21 cellular contexts compared by ENCODE assay signal in the genomic region with DNA sequence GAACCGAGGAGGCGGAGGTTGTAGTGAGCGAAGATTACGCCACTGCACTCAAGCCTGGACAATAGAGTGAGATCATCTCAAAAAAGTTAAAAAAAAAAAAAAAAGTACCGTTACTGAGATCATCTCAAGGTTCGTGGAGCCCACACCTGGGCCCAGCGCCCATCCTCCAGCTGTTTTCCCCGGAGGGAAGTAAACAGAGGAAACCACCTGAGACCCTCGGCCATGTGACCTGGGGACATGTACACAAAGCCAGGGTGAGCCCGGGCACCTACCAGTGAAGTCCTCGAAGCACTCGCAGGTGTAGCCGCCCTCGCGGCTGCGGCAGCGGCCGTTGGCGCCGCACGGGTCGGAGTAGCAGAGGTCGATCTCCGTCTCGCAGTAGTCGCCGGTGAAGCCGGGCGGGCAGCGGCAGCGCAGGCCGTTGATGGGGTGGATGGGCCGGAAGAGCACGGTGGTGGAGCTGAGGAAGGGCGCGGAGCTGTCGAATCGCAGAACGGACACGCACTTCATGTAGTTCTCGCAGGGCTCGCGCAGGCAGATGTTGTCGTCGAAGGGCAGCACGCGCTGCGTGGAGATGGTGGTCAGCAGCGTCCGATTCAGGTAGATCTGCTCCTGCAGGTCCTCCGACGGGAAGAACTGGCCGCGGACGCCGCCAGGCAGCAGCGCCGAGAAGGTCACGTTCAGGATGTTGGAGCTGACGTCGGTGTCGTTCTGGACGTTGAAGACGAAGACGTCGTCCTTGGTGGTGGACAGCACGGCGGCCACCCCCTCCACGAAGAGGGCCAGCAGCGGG.
"Had no signal": no experiment of that assay in that cellular context is flagged by ENCODE, and none has a peak within 500 bp of the region (broad histone marks: within the 10 kb centered on the region; RNA-seq: fewer than 3 reads in every experiment).

No MANE protein-coding gene starts in this region.

- H3K9me3 ChIP-seq: mucosa of descending colon, ovary, psoas muscle, tibial artery, vagina had no signal

- H3K4me1 ChIP-seq: psoas muscle, tibial artery had no signal

- H3K4me3 Mint-ChIP-seq: activated CD4-positive, alpha-beta memory T cell treated with anti-CD3 and anti-CD28 coated beads for 36 hours; activated naive CD8-positive, alpha-beta T cell; activated T-helper 1 cell treated with anti-CD3 and anti-CD28 coated beads, Interleukin-12 subunit alpha, Interleukin-12 subunit beta, Interleukin-2, Interleukin-4 antibody, amounts not matched to agents 30 ng/mL and 10 ng/mL and 1 ng/mL, durations not matched to agents 14 hours and 24 hours and 36 hours; naive B cell; T-helper 2 cell treated with Interferon-gamma antibody and Interleukin-4, amounts not matched to agents 5 μg/mL and 100 μg/mL, for 36 hours; WTC11 had no signal

- ATAC-seq: left ventricle myocardium superior; mucosa of descending colon; psoas muscle; stimulated activated naive CD8-positive, alpha-beta T cell treated with anti-CD3 and anti-CD28 coated beads, Interleukin-15, Interleukin-2, amounts not matched to agents 100 U/mL and 50 U/mL, for 24 hours; WTC11 had no signal

- H3K36me3 Mint-ChIP-seq: activated CD4-positive, alpha-beta memory T cell treated with anti-CD3 and anti-CD28 coated beads for 36 hours; activated naive CD8-positive, alpha-beta T cell; naive B cell; WTC11 had no signal

- H3K4me1 Mint-ChIP-seq: WTC11 had no signal

- H3K9me3 Mint-ChIP-seq: activated CD4-positive, alpha-beta memory T cell treated with anti-CD3 and anti-CD28 coated beads for 36 hours; activated T-helper 1 cell treated with anti-CD3 and anti-CD28 coated beads, Interleukin-12 subunit alpha, Interleukin-12 subunit beta, Interleukin-2, Interleukin-4 antibody, amounts not matched to agents 30 ng/mL and 10 ng/mL and 1 ng/mL, durations not matched to agents 14 hours and 24 hours and 36 hours; T-helper 2 cell treated with Interferon-gamma antibody and Interleukin-4, amounts not matched to agents 5 μg/mL and 100 μg/mL, for 36 hours; WTC11 had no signal

- FAIRE-seq: TTC549 had no signal

- H3K36me3 ChIP-seq: ovary, tibial artery, vagina had no signal

- H3K27me3 ChIP-seq: ovary, vagina had no signal

- H3K4me3 ChIP-seq: mucosa of descending colon, ovary, psoas muscle, tibial artery, vagina had no signal

- H3K27ac ChIP-seq: ovary, psoas muscle, tibial artery, vagina had no signal

- DNase-seq: activated CD4-positive, alpha-beta memory T cell treated with anti-CD3 and anti-CD28 coated beads for 36 hours; activated CD4-positive, alpha-beta T cell treated with anti-CD3 and anti-CD28 coated beads for 4 hours; activated gamma-delta T cell treated with Interleukin-2 at 50 U/mL for 16 hours; activated T-cell treated with anti-CD3 and anti-CD28 coated beads for 4 hours; dermis blood vessel endothelial cell; effector memory CD4-positive, alpha-beta T cell; left ventricle myocardium superior; naive B cell; ovary; psoas muscle; right cardiac atrium; stimulated activated naive CD8-positive, alpha-beta T cell treated with anti-CD3 and anti-CD28 coated beads, Interleukin-15, Interleukin-2, amounts not matched to agents 100 U/mL and 50 U/mL, for 24 hours; substantia nigra; tibial artery had no signal

- H3K27ac Mint-ChIP-seq: activated CD4-positive, alpha-beta memory T cell treated with anti-CD3 and anti-CD28 coated beads for 36 hours; activated naive CD8-positive, alpha-beta T cell; activated T-helper 1 cell treated with anti-CD3 and anti-CD28 coated beads, Interleukin-12 subunit alpha, Interleukin-12 subunit beta, Interleukin-2, Interleukin-4 antibody, amounts not matched to agents 30 ng/mL and 10 ng/mL and 1 ng/mL, durations not matched to agents 14 hours and 24 hours and 36 hours; T-helper 2 cell treated with Interferon-gamma antibody and Interleukin-4, amounts not matched to agents 5 μg/mL and 100 μg/mL, for 36 hours had no signal
